Comparison of ENCODE assay signal across 9 cellular contexts in genomic region chr22:35467788-35468187, GRCh38.
A peak's percentile ranks its signal among the peaks of the same experiment; 100 is the strongest.
DNase-seq lines count a peak whose midpoint lies in the region; ATAC-seq and TF ChIP-seq lines count a peak whose summit lies in the region.
"Had no signal": no experiment of that assay in that cellular context is flagged by ENCODE, and none has a peak within 500 bp of the region (broad histone marks: within the 10 kb centered on the region; RNA-seq: fewer than 3 reads in every experiment).

No MANE protein-coding gene starts in this region.

- H3K36me3 ChIP-seq in Peyer's patch: no peaks in the 10 kb centered on the region

- H3K36me3 Mint-ChIP-seq in nephron (ENCODE audit: low read depth): peaks cover 8% of the 10 kb centered on the region

- no peak overlapping the region for H3K4me3 Mint-ChIP-seq in nephron

- H3K4me3 ChIP-seq in Peyer's patch: no peak overlapping the region

- no peak for ATAC-seq in GM18505 (IDR thresholded peaks at IDR 0.05; ENCODE audit: unreplicated experiment)

- H3K4me1 ChIP-seq in Peyer's patch: peaks cover 0 to 23% (median 0%) of the 10 kb centered on the region in 4 donors

- H3K27ac Mint-ChIP-seq in nephron: peak overlapping the region; percentile 15 to 54 (median 36)

- peaks cover 8% of the 10 kb centered on the region for H3K27me3 Mint-ChIP-seq in nephron (ENCODE audit: low read depth)

- DNase-seq in Peyer's patch: peak in 2 of 3 donors; percentile 62 to 64
- peak; percentile 14 for DNase-seq in fibroblast of the conjunctiva (ENCODE audit: low read depth)
- DNase-seq in kidney glomerular epithelial cell (lab: John Stamatoyannopoulos, UW): no peak
- no peak for DNase-seq in activated CD4-positive, alpha-beta T cell treated with anti-CD3 and anti-CD28 coated beads for 1 hour
- no peak for DNase-seq in stimulated activated CD4-positive, alpha-beta T cell treated with anti-CD3 and anti-CD28 coated beads, Interleukin-4, amount 100 ng/mL, for 4 hours
- DNase-seq: T-helper 9 cell had no signal

- peaks cover 2% of the 10 kb centered on the region for H3K9me3 Mint-ChIP-seq in nephron

- no peaks in the 10 kb centered on the region for H3K27me3 ChIP-seq in Peyer's patch

- H3K9me3 ChIP-seq in Peyer's patch: no peaks in the 10 kb centered on the region

- TF ChIP-seq POLR2A in Peyer's patch (IDR thresholded peaks at IDR 0.05) (no peak), GM18505 (IDR thresholded peaks at IDR 0.05; ENCODE audit: borderline replicate concordance, extremely low read depth, insufficient read depth, insufficient read length) (no peak)

- TF ChIP-seq CTCF in 22Rv1 (IDR thresholded peaks at IDR 0.05): no peak
- TF ChIP-seq CTCF in Peyer's patch (IDR thresholded peaks at IDR 0.05): no peak
- no peak for TF ChIP-seq CTCF in nephron (IDR thresholded peaks at IDR 0.05; ENCODE audit: unreplicated experiment in 3 of 3)

- H3K4me1 Mint-ChIP-seq in nephron: peaks cover 5% of the 10 kb centered on the region

- H3K27ac ChIP-seq in 22Rv1 (peak overlapping the region; percentile 68), Peyer's patch (peak overlapping the region; percentile 41 to 79 (median 59))

Comparison
In these comparisons a context has a peak if more than half of its experiments do, and no peak if none do; other contexts are left out.
1. DNase-seq: peak in Peyer's patch (2 of 3) and fibroblast of the conjunctiva (single experiment); none in kidney glomerular epithelial cell (single experiment), activated CD4-positive, alpha-beta T cell treated with anti-CD3 and anti-CD28 coated beads for 1 hour (single experiment) and stimulated activated CD4-positive, alpha-beta T cell treated with anti-CD3 and anti-CD28 coated beads, Interleukin-4, amount 100 ng/mL, for 4 hours (0 of 2).